ENCODE assay signal across 8 cellular contexts in genomic region chr17:78140169-78141051, GRCh38. TPM values are rescaled to one million over a fixed set of nuclear protein-coding genes. Genes with fewer than 3 reads are reported as not detected.
A peak's percentile ranks its signal among the peaks of the same experiment; 100 is the strongest.
DNase-seq lines count a peak whose midpoint lies in the region; ATAC-seq and TF ChIP-seq lines count a peak whose summit lies in the region.

No MANE protein-coding gene starts in this region.

- TF ChIP-seq POLR2A in suprapubic skin (IDR thresholded peaks at IDR 0.05) = peak in 1 of 2 donors; percentile 33

- peak; percentile 83 for DNase-seq in Calu3
- peak; percentile 96 for DNase-seq in GM20000 (ENCODE audit: low spot score)
- peak; percentile 96 for DNase-seq in NOMO-1 treated with DMSO at 0.1 percent for 48 hours (lab: John Stamatoyannopoulos, UW; ENCODE audit: unreplicated experiment)
- peak; percentile 98 for DNase-seq in activated CD8-positive, alpha-beta T cell treated with anti-CD3 and anti-CD28 coated beads, Interleukin-2, amount 10 ng/mL, durations not matched to agents 7 days and 5 days
- peak; percentile 81 for DNase-seq in epithelial cell of prostate (ENCODE audit: low read depth, low spot score)
- DNase-seq in nephron progenitor cell = peak; percentile 92
- peak; percentile 97 to 98 for DNase-seq in suprapubic skin (ENCODE audit: low spot score in 2 of 2)

- H3K27ac Mint-ChIP-seq in Calu3 (ENCODE audit: unreplicated experiment) (peak overlapping the region; percentile 30), nephron progenitor cell (no peak overlapping the region)
- H3K27ac Mint-ChIP-seq in activated CD8-positive, alpha-beta T cell treated with anti-CD3 and anti-CD28 coated beads, Interleukin-2, amount 10 ng/mL, durations not matched to agents 7 days and 5 days = peak overlapping the region; percentile 89

- H3K27me3 ChIP-seq in suprapubic skin = no peaks in the 10 kb centered on the region

- no peaks in the 10 kb centered on the region for H3K36me3 ChIP-seq in suprapubic skin

- H3K9me3 Mint-ChIP-seq in Calu3 (ENCODE audit: low read depth, unreplicated experiment) = no peaks in the 10 kb centered on the region
- no peaks in the 10 kb centered on the region for H3K9me3 Mint-ChIP-seq in activated CD8-positive, alpha-beta T cell treated with anti-CD3 and anti-CD28 coated beads, Interleukin-2, amount 10 ng/mL, durations not matched to agents 7 days and 5 days (ENCODE audit: insufficient read depth)
- H3K9me3 Mint-ChIP-seq in nephron progenitor cell = no peaks in the 10 kb centered on the region

- peak; percentile 53 for ATAC-seq in HG03571 (IDR thresholded peaks at IDR 0.05; ENCODE audit: unreplicated experiment)
- peak; percentile 90 for ATAC-seq in activated CD8-positive, alpha-beta T cell treated with anti-CD3 and anti-CD28 coated beads, Interleukin-2, amount 10 ng/mL, durations not matched to agents 7 days and 5 days

- intact Hi-C loops in Calu3 (cut with micrococcal nuclease; ENCODE audit: unreplicated experiment) = no loop called here

- H3K4me3 ChIP-seq in suprapubic skin = peak overlapping the region; percentile 36

- 27% methylated on average over 18 of the region's 58 CpGs for WGBS in suprapubic skin

- peaks cover 73% of the 10 kb centered on the region for H3K4me1 Mint-ChIP-seq in Calu3 (ENCODE audit: low read depth, unreplicated experiment)
- peaks cover 68% of the 10 kb centered on the region for H3K4me1 Mint-ChIP-seq in activated CD8-positive, alpha-beta T cell treated with anti-CD3 and anti-CD28 coated beads, Interleukin-2, amount 10 ng/mL, durations not matched to agents 7 days and 5 days (ENCODE audit: low read depth)
- H3K4me1 Mint-ChIP-seq in nephron progenitor cell = peaks cover 42% of the 10 kb centered on the region

- no peak for TF ChIP-seq EP300 in suprapubic skin (IDR thresholded peaks at IDR 0.05)

- peaks cover 43% of the 10 kb centered on the region for H3K36me3 Mint-ChIP-seq in Calu3 (ENCODE audit: insufficient read depth, unreplicated experiment)
- peaks cover 59% of the 10 kb centered on the region for H3K36me3 Mint-ChIP-seq in activated CD8-positive, alpha-beta T cell treated with anti-CD3 and anti-CD28 coated beads, Interleukin-2, amount 10 ng/mL, durations not matched to agents 7 days and 5 days (ENCODE audit: low read depth)
- no peaks in the 10 kb centered on the region for H3K36me3 Mint-ChIP-seq in nephron progenitor cell (ENCODE audit: low read depth)

- peak overlapping the region; percentile 93 for H3K27ac ChIP-seq in epithelial cell of prostate
- H3K27ac ChIP-seq in suprapubic skin = peak overlapping the region; percentile 89

- POLR2A ChIA-PET in activated CD8-positive, alpha-beta T cell treated with anti-CD3 and anti-CD28 coated beads, Interleukin-2, amount 10 ng/mL, durations not matched to agents 7 days and 5 days (lab: Charles Lee) = interaction anchor here (1.0 to 11.6 kb wide), 5 partner anchors 8 to 127 kb away, joined by 3 to 182 read pairs (median 4); partner anchors contain the start of genes TMC6 and TMC8

- no peaks in the 10 kb centered on the region for H3K27me3 Mint-ChIP-seq in Calu3 (ENCODE audit: unreplicated experiment)
- H3K27me3 Mint-ChIP-seq in activated CD8-positive, alpha-beta T cell treated with anti-CD3 and anti-CD28 coated beads, Interleukin-2, amount 10 ng/mL, durations not matched to agents 7 days and 5 days (ENCODE audit: low read depth) = no peaks in the 10 kb centered on the region
- peaks cover 11% of the 10 kb centered on the region for H3K27me3 Mint-ChIP-seq in nephron progenitor cell (ENCODE audit: low read depth, poor library complexity)

- H3K9me3 ChIP-seq in suprapubic skin = no peaks in the 10 kb centered on the region

- CTCF ChIA-PET in Calu3 (lab: Charles Lee) = interaction anchor here (0.5 to 0.8 kb wide), 3 partner anchors 11 to 1919 kb away, joined by 3 to 7 read pairs (median 3); no protein-coding TSS in a partner anchor
- CTCF ChIA-PET in activated CD8-positive, alpha-beta T cell treated with anti-CD3 and anti-CD28 coated beads, Interleukin-2, amount 10 ng/mL, durations not matched to agents 7 days and 5 days (lab: Charles Lee) = interaction anchor here (0.7 to 8.9 kb wide), 13 partner anchors 8 to 122 kb away, joined by 3 to 133 read pairs (median 3); partner anchors contain the start of genes TMC6 and TMC8

- BruUV-seq in Calu3 (replicated peaks; lab: Mats Ljungman, UMichigan) = no TSS peak

- H3K4me3 Mint-ChIP-seq in Calu3 (ENCODE audit: low read depth, unreplicated experiment) (peak overlapping the region; percentile 37), nephron progenitor cell (no peak overlapping the region)
- peak overlapping the region; percentile 43 for H3K4me3 Mint-ChIP-seq in activated CD8-positive, alpha-beta T cell treated with anti-CD3 and anti-CD28 coated beads, Interleukin-2, amount 10 ng/mL, durations not matched to agents 7 days and 5 days

- H3K4me1 ChIP-seq in suprapubic skin = peaks cover 52% of the 10 kb centered on the region

- TF ChIP-seq CTCF in Calu3 (IDR thresholded peaks at IDR 0.05; ENCODE audit: unreplicated experiment) (no peak), GM20000 (IDR thresholded peaks at IDR 0.05; ENCODE audit: extremely low read depth, missing control alignments) (no peak), nephron progenitor cell (IDR thresholded peaks at IDR 0.05) (no peak), suprapubic skin (IDR thresholded peaks at IDR 0.05) (no peak)

RNA-seq across cellular contexts. Expression of gene C17orf99, which starts 5.8 kb away (rescaled TPM):
- total RNA-seq in Calu3 (2022) = not detected in 2 replicates
- not detected for total RNA-seq in activated CD8-positive, alpha-beta T cell treated with anti-CD3 and anti-CD28 coated beads, Interleukin-2, amount 10 ng/mL, durations not matched to agents 7 days and 5 days
- total RNA-seq in suprapubic skin = 1 to 10 TPM in 3 of 4 donors, not detected in 1; 1.4 to 2.7 (median 2.1) TPM

RNA-seq across cellular contexts. Expression of gene TMC8, which starts 9.8 kb away (rescaled TPM):
- total RNA-seq in Calu3 (2022) = 1.1 and 2.1 TPM in 2 replicates
- 100 to 1,000 TPM; 258 to 278 TPM for total RNA-seq in activated CD8-positive, alpha-beta T cell treated with anti-CD3 and anti-CD28 coated beads, Interleukin-2, amount 10 ng/mL, durations not matched to agents 7 days and 5 days
- total RNA-seq in suprapubic skin = 1 to 10 TPM in 2 of 4 donors, under 1 TPM in 2; 0.36 to 6.4 (median 1.8) TPM

RNA-seq across cellular contexts. Expression of gene TMC6, which starts 11.9 kb away (rescaled TPM):
- 116 and 133 TPM in 2 replicates for total RNA-seq in Calu3 (2022)
- 100 to 1,000 TPM; 407 to 476 TPM for total RNA-seq in activated CD8-positive, alpha-beta T cell treated with anti-CD3 and anti-CD28 coated beads, Interleukin-2, amount 10 ng/mL, durations not matched to agents 7 days and 5 days
- 10 to 100 TPM; 27.9 to 48.8 (median 32.0) TPM for total RNA-seq in suprapubic skin

RNA-seq across cellular contexts. Expression of gene SYNGR2, which starts 28.0 kb away (rescaled TPM):
- 204 and 229 TPM in 2 replicates for total RNA-seq in Calu3 (2022)
- 10 to 100 TPM; 41.1 to 44.3 TPM for total RNA-seq in activated CD8-positive, alpha-beta T cell treated with anti-CD3 and anti-CD28 coated beads, Interleukin-2, amount 10 ng/mL, durations not matched to agents 7 days and 5 days
- total RNA-seq in suprapubic skin = 100 to 1,000 TPM; 127 to 139 (median 133) TPM

RNA-seq across cellular contexts. Expression of gene TK1, which starts 46.4 kb away (rescaled TPM):
- total RNA-seq in Calu3 (2022) = 89.7 and 95.3 TPM in 2 replicates
- 100 to 1,000 TPM; 139 to 142 TPM for total RNA-seq in activated CD8-positive, alpha-beta T cell treated with anti-CD3 and anti-CD28 coated beads, Interleukin-2, amount 10 ng/mL, durations not matched to agents 7 days and 5 days
- 1 to 10 TPM; 1.0 to 9.1 (median 7.0) TPM for total RNA-seq in suprapubic skin

Comparison
In these comparisons a context has a peak if more than half of its experiments do, and no peak if none do; other contexts are left out.
1. Peak in every context shown above with its lines: DNase-seq, ATAC-seq, H3K4me3 ChIP-seq and H3K27ac ChIP-seq.
2. RNA of gene TMC8, which starts 9.8 kb away (total RNA-seq): 258 to 278 TPM in activated CD8-positive, alpha-beta T cell treated with anti-CD3 and anti-CD28 coated beads, Interleukin-2, amount 10 ng/mL, durations not matched to agents 7 days and 5 days; 0.36 to 6.4 TPM in suprapubic skin and 1.1 to 2.1 TPM in Calu3; every median in the first group is over 10 times any median in the second.